8 cellular contexts compared by ENCODE assay signal in the genomic region with DNA sequence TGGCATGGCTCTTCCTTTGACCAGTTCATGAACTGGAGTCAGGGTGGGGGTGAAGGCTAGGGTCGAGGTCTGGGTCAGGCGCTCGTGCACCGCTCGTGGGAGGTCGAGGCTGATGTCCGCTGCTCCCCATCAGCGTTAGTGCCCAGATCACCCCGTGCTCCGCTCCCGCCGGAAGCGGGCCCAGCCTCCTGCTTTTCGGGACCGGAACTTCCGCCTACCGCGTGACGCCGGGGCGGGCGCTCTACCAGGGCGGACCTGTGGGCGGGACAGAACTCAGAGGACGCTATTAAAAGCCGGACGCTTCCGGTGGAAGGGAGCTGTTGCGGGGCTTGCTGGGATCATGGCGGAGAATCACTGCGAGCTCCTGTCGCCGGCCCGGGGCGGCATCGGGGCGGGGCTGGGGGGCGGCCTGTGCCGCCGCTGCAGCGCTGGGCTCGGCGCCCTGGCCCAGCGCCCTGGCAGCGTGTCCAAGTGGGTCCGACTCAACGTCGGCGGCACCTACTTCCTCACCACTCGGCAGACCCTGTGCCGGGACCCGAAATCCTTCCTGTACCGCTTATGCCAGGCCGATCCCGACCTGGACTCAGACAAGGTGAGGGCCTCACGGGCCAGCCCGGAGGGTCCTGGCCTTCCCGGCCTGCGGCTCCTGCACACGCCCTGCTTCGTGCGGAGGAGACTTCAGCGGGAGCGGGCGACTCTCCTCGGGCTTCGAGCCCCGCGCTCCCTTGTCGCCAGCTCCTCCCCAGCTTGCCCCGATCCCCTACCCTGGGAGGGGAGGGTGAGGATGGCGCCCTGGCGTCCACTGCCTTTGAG. TPM values are rescaled to one million over a fixed set of nuclear protein-coding genes. Genes with fewer than 3 reads are reported as not detected.
A peak's percentile ranks its signal among the peaks of the same experiment; 100 is the strongest.
DNase-seq lines count a peak whose midpoint lies in the region; ATAC-seq and TF ChIP-seq lines count a peak whose summit lies in the region.

A gene with protein sequence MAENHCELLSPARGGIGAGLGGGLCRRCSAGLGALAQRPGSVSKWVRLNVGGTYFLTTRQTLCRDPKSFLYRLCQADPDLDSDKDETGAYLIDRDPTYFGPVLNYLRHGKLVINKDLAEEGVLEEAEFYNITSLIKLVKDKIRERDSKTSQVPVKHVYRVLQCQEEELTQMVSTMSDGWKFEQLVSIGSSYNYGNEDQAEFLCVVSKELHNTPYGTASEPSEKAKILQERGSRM (plus strand): TSS at position 315 of the 813 bp plus-strand sequence. CDS start 26 bp downstream, at position 341.

- H3K27me3 ChIP-seq in HUES64 (ENCODE audit: insufficient read depth, low read length) (no peaks in the 10 kb centered on the region), OCI-LY1 (ENCODE audit: insufficient read depth, low read length) (no peaks in the 10 kb centered on the region)

- H3K4me1 ChIP-seq in HUES64 (ENCODE audit: insufficient read depth, low read length) (no peaks in the 10 kb centered on the region; the same call in 1 of the 2 replicates), OCI-LY1 (ENCODE audit: insufficient read depth, low read length, severe bottlenecking) (peaks cover 20% of the 10 kb centered on the region), mesodermal cell (ENCODE audit: control insufficient read depth, insufficient read depth, low read length, poor library complexity, severe bottlenecking) (no peaks in the 10 kb centered on the region)

- WGBS in HUES64 = under 1% methylated on average over 73 of the region's 73 CpGs
- 0% methylated on average over 42 to 66 of the region's 73 CpGs for WGBS in mesodermal cell (ENCODE audit: insufficient coverage in 2 of 2), 2 experiments

- H3K9me3 ChIP-seq in HUES64 (ENCODE audit: insufficient read depth, low read depth, low read length) (no peaks in the 10 kb centered on the region), OCI-LY1 (ENCODE audit: low read length) (no peaks in the 10 kb centered on the region), mesodermal cell (ENCODE audit: control insufficient read depth, low read length) (no peaks in the 10 kb centered on the region)

- no peak for TF ChIP-seq CTCF in OCI-LY1 (IDR thresholded peaks at IDR 0.05; ENCODE audit: low read length)

- H3F3A ChIP-seq in OCI-LY1 (ENCODE audit: insufficient read depth, low read length) = 0 out of 2 replicates have a peak, but pooled peaks cover 3% of the 10 kb centered on the region

- H3K9ac ChIP-seq in HUES64 (ENCODE audit: low read depth, low read length) = peak within 1 kb of the TSS; percentile 86
- peak within 1 kb of the TSS; percentile 97 for H3K9ac ChIP-seq in OCI-LY1 (ENCODE audit: low read length)

- H4K20me1 ChIP-seq in OCI-LY1 (ENCODE audit: insufficient read depth, low read length) = no peaks in the 10 kb centered on the region

- peak within 1 kb of the TSS; percentile 72 for H3K4me2 ChIP-seq in OCI-LY1 (ENCODE audit: low read length)

- 0 out of 2 replicates have a peak, but pooled peaks cover 7% of the 10 kb centered on the region for H3K79me2 ChIP-seq in OCI-LY1 (ENCODE audit: insufficient read depth, low read length)

- peak; percentile 46 for ATAC-seq in GM21390 (IDR thresholded peaks at IDR 0.05; ENCODE audit: unreplicated experiment)

- H2AFZ ChIP-seq in OCI-LY1 (ENCODE audit: low read length) = no peak within 1 kb of the TSS

- H3K9me2 ChIP-seq in OCI-LY1 (ENCODE audit: low read depth, low read length) = no peaks in the 10 kb centered on the region

- in situ Hi-C loops in endometrial microvascular endothelial cells (cut with HindIII; ENCODE audit: inconsistent ontology term, low pct_unique_long_range_greater_than_20kb, low sequenced_read_pairs) = no loop called here

- peak; percentile 97 for DNase-seq in COLO829 (ENCODE audit: low spot score)
- peak; percentile 96 for DNase-seq in activated CD8-positive, alpha-beta memory T cell treated with anti-CD3 and anti-CD28 coated beads, Interleukin-2, amount 50 U/mL, for 4 hours
- DNase-seq in stimulated activated CD8-positive, alpha-beta memory T cell treated with anti-CD3 and anti-CD28 coated beads, Interleukin-15, amount 100 ng/mL, for 24 hours (ENCODE audit: low read depth) = peak; percentile 94

- peak within 1 kb of the TSS; percentile 65 for H3K27ac ChIP-seq in HUES64 (ENCODE audit: low read depth, low read length)
- no peak within 1 kb of the TSS for H3K27ac ChIP-seq in OCI-LY1 (ENCODE audit: low read depth, low read length, poor library complexity, severe bottlenecking)
- H3K27ac ChIP-seq in mesodermal cell (ENCODE audit: low read depth, low read length, severe bottlenecking) = peak within 1 kb of the TSS; percentile 64

- H3K4me3 ChIP-seq in HUES64 (ENCODE audit: low read length) (peak within 1 kb of the TSS; percentile 98), OCI-LY1 (ENCODE audit: low read depth, low read length, poor library complexity, severe bottlenecking) (peak within 1 kb of the TSS; percentile 97), mesodermal cell (ENCODE audit: extremely low read depth, insufficient read depth, low read length, poor library complexity, severe bottlenecking) (peak within 1 kb of the TSS; percentile 95)

- H3K36me3 ChIP-seq in HUES64 (ENCODE audit: insufficient read depth, low read length) (0 out of 2 replicates have a peak, but pooled peaks cover 3% of the 10 kb centered on the region), OCI-LY1 (ENCODE audit: insufficient read depth, low read length) (peaks cover 4% of the 10 kb centered on the region; the same call in 1 of the 2 replicates), mesodermal cell (ENCODE audit: control insufficient read depth, insufficient read depth, low read length) (no peaks in the 10 kb centered on the region)

RNA-seq across cellular contexts. Expression of the gene that starts here (rescaled TPM):
- 22.2 TPM for polyA plus RNA-seq in HUES64 (2013, experiment 1 of 2)
- polyA plus RNA-seq in HUES64 (2013, experiment 2 of 2) = 25.4 TPM
- 34.8 TPM for total RNA-seq in endometrial microvascular endothelial cells (ENCODE audit: inconsistent ontology term)
- polyA plus RNA-seq in mesodermal cell (2013, experiment 1 of 2) = 24.3 TPM
- 21.8 TPM for polyA plus RNA-seq in mesodermal cell (2013, experiment 2 of 2)
